Comparison of ENCODE assay signal across 15 cellular contexts in the genomic region with DNA sequence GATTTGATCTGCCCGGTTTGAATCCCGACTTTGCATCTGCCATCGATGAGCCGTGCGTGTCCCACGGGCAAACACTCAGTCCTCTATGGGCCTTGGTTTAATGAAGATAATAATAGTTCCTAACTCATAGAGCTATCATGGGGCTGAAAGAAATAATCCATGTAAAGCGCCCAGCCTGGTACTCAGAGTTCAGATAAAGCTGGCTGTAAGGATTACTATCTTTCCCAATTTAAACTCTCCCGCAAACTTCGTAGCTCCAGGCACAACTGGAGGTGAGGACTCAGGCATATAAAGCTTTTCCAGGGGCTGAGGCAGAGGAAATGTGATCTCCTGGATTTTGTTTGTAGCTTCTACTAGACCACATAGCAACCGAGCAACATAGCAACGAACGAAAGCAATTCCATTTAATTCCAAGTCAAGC. TPM values are rescaled to one million over a fixed set of nuclear protein-coding genes. Genes with fewer than 3 reads are reported as not detected.
DNase-seq lines count a peak whose midpoint lies in the region; ATAC-seq and TF ChIP-seq lines count a peak whose summit lies in the region.
"Had no signal": no experiment of that assay in that cellular context is flagged by ENCODE, and none has a peak within 500 bp of the region (broad histone marks: within the 10 kb centered on the region; RNA-seq: fewer than 3 reads in every experiment).

No MANE protein-coding gene starts in this region.

- WGBS in heart left ventricle, 4 donors: 64 to 76% (median 66%) methylated on average over 12 of the region's 12 CpGs
- WGBS in psoas muscle, 3 donors: 23 to 32% (median 26%) methylated on average over 12 of the region's 12 CpGs

- H3K4me2 ChIP-seq in GM23338: no peak overlapping the region
- H3K4me2 ChIP-seq: KMS-11 had no signal

- H3K27me3 ChIP-seq in GM23338 (ENCODE audit: insufficient read depth): no peaks in the 10 kb centered on the region
- H3K27me3 ChIP-seq in heart left ventricle: peaks cover 0 to 2% (median 0%) of the 10 kb centered on the region in 9 donors
- H3K27me3 ChIP-seq in psoas muscle (ENCODE audit: insufficient read depth in 3 of 3, low read length in 2 of 3): no peaks in the 10 kb centered on the region

- no peaks in the 10 kb centered on the region for H3F3A ChIP-seq in GM23338 (replicated peaks; ENCODE audit: low read depth)

- no peaks in the 10 kb centered on the region for H3K79me2 ChIP-seq in GM23338 (replicated peaks; ENCODE audit: insufficient read depth)

- H3K36me3 Mint-ChIP-seq in GM23338 (ENCODE audit: low read depth): no peaks in the 10 kb centered on the region

- H3K4me3 ChIP-seq in GM23338 (no peak overlapping the region), heart left ventricle (no peak overlapping the region), psoas muscle (no peak overlapping the region)
- H3K4me3 ChIP-seq: GM12878, mucosa of descending colon had no signal

- H2AFZ ChIP-seq in GM23338: no peak overlapping the region

- TF ChIP-seq CTCF in GM23338 (conservative IDR thresholded peaks at IDR 0.05; ENCODE audit: low read depth in 2 of 2) (no peak), heart left ventricle (IDR thresholded peaks at IDR 0.05) (no peak), psoas muscle (IDR thresholded peaks at IDR 0.05) (no peak)

- H3K36me3 ChIP-seq in GM23338 (ENCODE audit: insufficient read depth) (no peaks in the 10 kb centered on the region), heart left ventricle (no peaks in the 10 kb centered on the region), psoas muscle (ENCODE audit: insufficient read depth in 1 of 2, low read depth in 1 of 2) (no peaks in the 10 kb centered on the region)

- H3K27ac ChIP-seq in GM23338 (ENCODE audit: low read depth) (no peak overlapping the region), heart left ventricle (peak overlapping the region in 3 of 12 donors; percentile 3 to 46 (median 37)), psoas muscle (peak overlapping the region; percentile 82)
- H3K27ac ChIP-seq: C4-2B, KMS-11 had no signal

- H3K4me3 Mint-ChIP-seq in GM23338: no peak overlapping the region
- H3K4me3 Mint-ChIP-seq: activated T-cell treated with anti-CD3 and anti-CD28 coated beads, Interleukin-2, amount 50 U/mL, for 72 hours had no signal

- intact Hi-C loops in heart left ventricle (cut with DNase I) (loop anchor here in 8 of 10 donors (2.0 to 10.0 kb wide), 5 partner anchors 24 to 203 kb away; a partner anchor contains a TSS), psoas muscle (cut with DNase I) (loop anchor here in 1 of 2 donors (5.0 kb wide), 1 partner anchor 203 kb away; no protein-coding TSS in a partner anchor)

- H3K4me1 ChIP-seq in GM23338 (ENCODE audit: insufficient read depth): no peaks in the 10 kb centered on the region
- H3K4me1 ChIP-seq in heart left ventricle: peaks cover 0 to 13% (median 8%) of the 10 kb centered on the region in 12 donors
- H3K4me1 ChIP-seq in psoas muscle: peaks cover 13% of the 10 kb centered on the region

- DNase-seq in GM23338 (ENCODE audit: low spot score) (peak; percentile 62), amniotic epithelial cell (ENCODE audit: low read depth) (peak; percentile 61), heart left ventricle (no peak), psoas muscle (no peak), NCI-H187 (lab: John Stamatoyannopoulos, UW) (no peak)
- no peak for DNase-seq in stimulated activated CD4-positive, alpha-beta T cell treated with anti-CD3 and anti-CD28 coated beads, Interleukin-4, amount 100 ng/mL, for 4 hours
- DNase-seq: activated CD4-positive, alpha-beta T cell treated with anti-CD3 and anti-CD28 coated beads, Interleukin-2, amount 50 U/mL, for 1 hour; NK-92 treated with Interleukin-12 subunit alpha and Interleukin-12 subunit beta, amount 100 ng/mL, for 24 hours; T1000 had no signal

- H3K9me2 ChIP-seq in GM23338 (ENCODE audit: insufficient read depth): no peaks in the 10 kb centered on the region

- peaks cover 0 to 15% (median 8%) of the 10 kb centered on the region in 12 donors for H3K9me3 ChIP-seq in heart left ventricle
- peaks cover 9% of the 10 kb centered on the region for H3K9me3 ChIP-seq in psoas muscle
- H3K9me3 ChIP-seq: mucosa of descending colon had no signal

- TF ChIP-seq POLR2A in heart left ventricle (IDR thresholded peaks at IDR 0.05): no peak

- no peaks in the 10 kb centered on the region for H3K9me3 Mint-ChIP-seq in GM23338

- H3K27me3 Mint-ChIP-seq in GM23338 (ENCODE audit: insufficient read depth, low read depth, poor library complexity): no peaks in the 10 kb centered on the region

- peaks cover 2% of the 10 kb centered on the region; the same call in 1 of the 3 replicates for H3K4me1 Mint-ChIP-seq in GM23338

- H3K27ac Mint-ChIP-seq in GM23338: no peak overlapping the region
- H3K27ac Mint-ChIP-seq: activated T-cell treated with anti-CD3 and anti-CD28 coated beads, Interleukin-2, amount 50 U/mL, for 72 hours had no signal

- no peaks in the 10 kb centered on the region for H4K20me1 ChIP-seq in GM23338 (replicated peaks; ENCODE audit: insufficient read depth)

- ATAC-seq in GM23338 (peak; percentile 70), heart left ventricle (peak; percentile 48 to 69 (median 60)), psoas muscle (peak; percentile 69 to 85 (median 84)), GM21528 (IDR thresholded peaks at IDR 0.05; ENCODE audit: low FRiP score, unreplicated experiment) (no peak)

TF ChIP-seq in GM23338, 12 proteins besides CTCF, POLR2A, EP300 and RAD21 (continues in another document):
- TF ChIP-seq POLR2AphosphoS5 (IDR thresholded peaks at IDR 0.05; ENCODE audit: low read depth) (no peak), EZH2phosphoT487 (IDR thresholded peaks at IDR 0.05; ENCODE audit: unreplicated experiment) (no peak), CREB1 (CRISPR knock-in tag; IDR thresholded peaks at IDR 0.05; ENCODE audit: low read depth) (no peak), EZH2 (IDR thresholded peaks at IDR 0.05; ENCODE audit: low read depth, unreplicated experiment) (no peak), JUNB (IDR thresholded peaks at IDR 0.05; ENCODE audit: unreplicated experiment) (no peak), NANOG (IDR thresholded peaks at IDR 0.05; ENCODE audit: borderline replicate concordance) (no peak), ZNF331 (CRISPR knock-in tag; IDR thresholded peaks at IDR 0.05; ENCODE audit: low read depth) (no peak)
- TF ChIP-seq, protein P1, sequence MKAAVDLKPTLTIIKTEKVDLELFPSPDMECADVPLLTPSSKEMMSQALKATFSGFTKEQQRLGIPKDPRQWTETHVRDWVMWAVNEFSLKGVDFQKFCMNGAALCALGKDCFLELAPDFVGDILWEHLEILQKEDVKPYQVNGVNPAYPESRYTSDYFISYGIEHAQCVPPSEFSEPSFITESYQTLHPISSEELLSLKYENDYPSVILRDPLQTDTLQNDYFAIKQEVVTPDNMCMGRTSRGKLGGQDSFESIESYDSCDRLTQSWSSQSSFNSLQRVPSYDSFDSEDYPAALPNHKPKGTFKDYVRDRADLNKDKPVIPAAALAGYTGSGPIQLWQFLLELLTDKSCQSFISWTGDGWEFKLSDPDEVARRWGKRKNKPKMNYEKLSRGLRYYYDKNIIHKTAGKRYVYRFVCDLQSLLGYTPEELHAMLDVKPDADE (IDR thresholded peaks at IDR 0.05): no peak

RNA-seq across cellular contexts. Expression of a gene that starts 16.3 kb away (rescaled TPM):
- 1.1 and 1.4 TPM in 2 replicates for total RNA-seq in GM23338 (2014; rRNA removed; shearing (Covaris generic))
- polyA plus RNA-seq in GM23338 (2016; fragmentation: Nextera tagmentation; extraction: Ambion mirVana) (0.28 and 1.2 TPM in 2 replicates), heart left ventricle (not detected), psoas muscle (not detected)
- total RNA-seq in heart left ventricle (10 to 100 TPM in 1 of 9 donors, under 1 TPM in 5, not detected in 3; 0.23 to 62.4 (median 0.38) TPM), psoas muscle (under 1 TPM in 2 of 4 donors, not detected in 2; 0.10 to 0.36 TPM)

RNA-seq across cellular contexts. Expression of a gene that starts 40.9 kb away (rescaled TPM):
- total RNA-seq in GM23338 (2014; rRNA removed; shearing (Covaris generic)): 1.7 and 4.3 TPM in 2 replicates
- polyA plus RNA-seq in GM23338 (2016; fragmentation: Nextera tagmentation; extraction: Ambion mirVana) (1.3 and 3.1 TPM in 2 replicates), heart left ventricle (1 to 10 TPM; 2.1 to 8.2 TPM), psoas muscle (100 to 1,000 TPM in 2 of 3 donors, 10 to 100 TPM in 1; 20.7 to 318 (median 210) TPM)
- total RNA-seq in heart left ventricle (10 to 100 TPM; 10.1 to 47.5 (median 18.5) TPM), psoas muscle (100 to 1,000 TPM; 248 to 524 (median 400) TPM)
- total RNA-seq: activated T-cell treated with anti-CD3 and anti-CD28 coated beads, Interleukin-2, amount 50 U/mL, for 72 hours; GM12878 had no signal
- polyA plus RNA-seq: GM12878 had no signal

Comparison
In these comparisons a context has a peak if more than half of its experiments do, and no peak if none do; other contexts are left out.
1. DNase-seq: peak in GM23338 (single experiment) and amniotic epithelial cell (single experiment); none in heart left ventricle (0 of 5), psoas muscle (0 of 2), stimulated activated CD4-positive, alpha-beta T cell treated with anti-CD3 and anti-CD28 coated beads, Interleukin-4, amount 100 ng/mL, for 4 hours (0 of 2) and NCI-H187 (0 of 2).
2. RNA of a gene that starts 40.9 kb away (total RNA-seq): 248 to 524 TPM in psoas muscle; 10.1 to 47.5 TPM in heart left ventricle and 1.7 to 4.3 TPM in GM23338; every median in the first group is over 4 times any median in the second.